30 cellular contexts compared by ENCODE assay signal in genomic region chr1:67843335-67843734, GRCh38. TPM values are rescaled to one million over a fixed set of nuclear protein-coding genes. Genes with fewer than 3 reads are reported as not detected.
DNase-seq lines count a peak whose midpoint lies in the region; ATAC-seq and TF ChIP-seq lines count a peak whose summit lies in the region.
"Had no signal": no experiment of that assay in that cellular context is flagged by ENCODE, and none has a peak within 500 bp of the region (broad histone marks: within the 10 kb centered on the region; RNA-seq: fewer than 3 reads in every experiment).

No MANE protein-coding gene starts in this region.

- H3K36me3 ChIP-seq in aorta (ENCODE audit: control insufficient read depth in 1 of 2, insufficient read depth in 2 of 2, low read length in 1 of 2) = no peaks in the 10 kb centered on the region
- H3K36me3 ChIP-seq: SJSA1, transverse colon had no signal

- ATAC-seq in WTC11 (peak; percentile 25; the same call in 1 of the 2 replicates), aorta (ENCODE audit: low FRiP score) (no peak)
- ATAC-seq: activated CD4-positive, alpha-beta T cell treated with anti-CD3 and anti-CD28 coated beads for 36 hours; activated CD8-positive, alpha-beta T cell treated with anti-CD3 and anti-CD28 coated beads for 36 hours; sciatic nerve had no signal

- DNase-seq in HS-27A (ENCODE audit: low read depth) = peak; percentile 49
- no peak for DNase-seq in WTC11 (ENCODE audit: low spot score)
- peak; percentile 53 for DNase-seq in fibroblast of the aortic adventitia (ENCODE audit: low read depth)
- DNase-seq in aorta = no peak
- no peak for DNase-seq in DMS79 treated with DMSO at 0.1 percent for 48 hours (lab: John Stamatoyannopoulos, UW)
- DNase-seq in medulla oblongata (ENCODE audit: extremely low spot score) = no peak
- DNase-seq in NOMO-1 treated with dmso at 0.1 percent for 144 hours (lab: John Stamatoyannopoulos, UW; ENCODE audit: unreplicated experiment) = no peak
- DNase-seq: activated CD4-positive, alpha-beta T cell treated with anti-CD3 and anti-CD28 coated beads for 36 hours; activated CD8-positive, alpha-beta memory T cell treated with anti-CD3 and anti-CD28 coated beads, Interleukin-2, amount 50 U/mL, for 48 hours; activated CD8-positive, alpha-beta T cell treated with anti-CD3 and anti-CD28 coated beads for 36 hours; activated naive CD4-positive, alpha-beta T cell treated with Interleukin-2 at 50 U/mL for 16 hours; DND-41; hypothalamus; immature natural killer cell; KBM-7; NCI-H1105 treated with DMSO at 0.1 percent for 48 hours; NCI-H187 treated with DMSO at 0.1 percent for 48 hours; NCI-H2227 treated with DMSO at 0.1 percent for 48 hours; NCI-H748 treated with DMSO at 0.1 percent for 48 hours; stimulated activated CD4-positive, alpha-beta T cell treated with anti-CD3 and anti-CD28 coated beads, Interleukin-12 subunit alpha, Interleukin-12 subunit beta, amount 100 ng/mL, for 4 hours; stimulated activated CD4-positive, alpha-beta T cell treated with anti-CD3 and anti-CD28 coated beads, Interleukin-4, amount 100 ng/mL, for 1 hour; T-helper 9 cell; transverse colon had no signal

- H3K9me3 ChIP-seq in aorta (ENCODE audit: control insufficient read depth, low read length) = no peaks in the 10 kb centered on the region
- H3K9me3 ChIP-seq: SJSA1, transverse colon had no signal

- H3K4me1 Mint-ChIP-seq in WTC11 = peaks cover 62% of the 10 kb centered on the region
- H3K4me1 Mint-ChIP-seq: activated CD4-positive, alpha-beta T cell treated with anti-CD3 and anti-CD28 coated beads for 36 hours; CD14-positive monocyte; immature natural killer cell; memory B cell had no signal

- 6 to 8% methylated on average over 1 of the region's 1 CpG for WGBS in aorta, 2 donors

- no peak overlapping the region for H3K4me3 Mint-ChIP-seq in WTC11
- H3K4me3 Mint-ChIP-seq: activated CD4-positive, alpha-beta T cell treated with anti-CD3 and anti-CD28 coated beads for 36 hours; activated CD8-positive, alpha-beta T cell treated with anti-CD3 and anti-CD28 coated beads for 36 hours; activated T-helper 1 cell treated with anti-CD3 and anti-CD28 coated beads, Interleukin-12 subunit alpha, Interleukin-12 subunit beta, Interleukin-2, Interleukin-4 antibody, amounts not matched to agents 30 ng/mL and 10 ng/mL and 1 ng/mL, durations not matched to agents 14 hours and 24 hours and 36 hours; CD14-positive monocyte; immature natural killer cell; memory B cell had no signal

- H3K4me3 ChIP-seq in fibroblast of the aortic adventitia (ENCODE audit: low read depth, low read length) (no peak overlapping the region), aorta (ENCODE audit: low read length in 2 of 2) (no peak overlapping the region)
- H3K4me3 ChIP-seq: SJSA1, transverse colon had no signal

- no peaks in the 10 kb centered on the region for H3K36me3 Mint-ChIP-seq in WTC11
- H3K36me3 Mint-ChIP-seq: CD14-positive monocyte, memory B cell had no signal

- H3K27ac ChIP-seq in aorta (ENCODE audit: low read depth in 1 of 2, low read length in 2 of 2) = peak overlapping the region; percentile 77 to 82
- H3K27ac ChIP-seq: RWPE1, SJSA1, transverse colon had no signal

- H3K27ac Mint-ChIP-seq in WTC11 = peak overlapping the region; percentile 43; the same call in 1 of the 2 replicates
- H3K27ac Mint-ChIP-seq: activated CD4-positive, alpha-beta T cell treated with anti-CD3 and anti-CD28 coated beads for 36 hours; activated CD8-positive, alpha-beta T cell treated with anti-CD3 and anti-CD28 coated beads for 36 hours; activated T-helper 1 cell treated with anti-CD3 and anti-CD28 coated beads, Interleukin-12 subunit alpha, Interleukin-12 subunit beta, Interleukin-2, Interleukin-4 antibody, amounts not matched to agents 30 ng/mL and 10 ng/mL and 1 ng/mL, durations not matched to agents 14 hours and 24 hours and 36 hours; CD14-positive monocyte; immature natural killer cell; memory B cell; progenitor cell of endocrine pancreas had no signal

- intact Hi-C loops in aorta (cut with DNase I) = loop anchor here in 1 of 2 donors (10.0 kb wide), 1 partner anchor 309 kb away; no protein-coding TSS in a partner anchor

- CTCF ChIA-PET in WTC11 (lab: Charles Lee) = no interaction called here

- no peaks in the 10 kb centered on the region for H3K27me3 ChIP-seq in aorta (ENCODE audit: control insufficient read depth in 1 of 2, insufficient read depth in 2 of 2, low read length in 1 of 2)
- H3K27me3 ChIP-seq: SJSA1, transverse colon had no signal

- TF ChIP-seq CTCF in WTC11 (IDR thresholded peaks at IDR 0.05) (no peak), fibroblast of the aortic adventitia (IDR thresholded peaks at IDR 0.05; ENCODE audit: insufficient read depth, low read length) (no peak)

- peaks cover 4 to 21% of the 10 kb centered on the region in 2 donors for H3K4me1 ChIP-seq in aorta (ENCODE audit: control insufficient read depth in 1 of 2, insufficient read depth in 2 of 2, low read length in 2 of 2)

- 0 out of 2 replicates have a peak, but pooled peaks cover 6% of the 10 kb centered on the region for H3K9me3 Mint-ChIP-seq in WTC11
- H3K9me3 Mint-ChIP-seq: activated CD8-positive, alpha-beta T cell treated with anti-CD3 and anti-CD28 coated beads for 36 hours; activated T-helper 1 cell treated with anti-CD3 and anti-CD28 coated beads, Interleukin-12 subunit alpha, Interleukin-12 subunit beta, Interleukin-2, Interleukin-4 antibody, amounts not matched to agents 30 ng/mL and 10 ng/mL and 1 ng/mL, durations not matched to agents 14 hours and 24 hours and 36 hours; CD14-positive monocyte; immature natural killer cell; memory B cell had no signal

- POLR2A ChIA-PET in WTC11 (lab: Charles Lee) = no interaction called here

- H3K27me3 Mint-ChIP-seq in WTC11 (ENCODE audit: low read depth) = no peaks in the 10 kb centered on the region; the same call in 1 of the 2 replicates

TF ChIP-seq in WTC11, 78 proteins besides CTCF, POLR2A, EP300 and RAD21 (continues in another document):
- TF ChIP-seq TEAD1 (CRISPR knock-in tag; IDR thresholded peaks at IDR 0.05) (no peak), PRRX2 (CRISPR knock-in tag; IDR thresholded peaks at IDR 0.05) (no peak), ZNF425 (CRISPR knock-in tag; conservative IDR thresholded peaks at IDR 0.05) (no peak), ARID4B (CRISPR knock-in tag; IDR thresholded peaks at IDR 0.05; ENCODE audit: borderline replicate concordance) (no peak), E2F1 (CRISPR knock-in tag; IDR thresholded peaks at IDR 0.05) (no peak), CREM (CRISPR knock-in tag; IDR thresholded peaks at IDR 0.05) (no peak)

RNA-seq across cellular contexts. Expression of gene GNG12, which starts 10.1 kb away (rescaled TPM):
- 20.7 to 23.7 TPM (median 21.9 TPM) in 3 replicates for total RNA-seq in WTC11 (2021)
- 91.1 and 455 TPM in 2 replicates for total RNA-seq in fibroblast of the aortic adventitia (ENCODE audit: low replicate concordance)
- total RNA-seq in aorta = 100 to 1,000 TPM; 123 to 175 TPM
- 10 to 100 TPM; 84.9 to 96.8 TPM for polyA plus RNA-seq in aorta
- total RNA-seq: activated CD8-positive, alpha-beta T cell treated with anti-CD3 and anti-CD28 coated beads for 36 hours had no signal

Comparison
In these comparisons a context has a peak if more than half of its experiments do, and no peak if none do; other contexts are left out.
1. DNase-seq: peak in HS-27A (single experiment) and fibroblast of the aortic adventitia (single experiment); none in WTC11 (single experiment), aorta (0 of 2), DMS79 treated with DMSO at 0.1 percent for 48 hours (single experiment), medulla oblongata (single experiment) and NOMO-1 treated with dmso at 0.1 percent for 144 hours (single experiment).